Comparison of ENCODE assay signal across 12 cellular contexts in genomic region chr11:123033895-123034294, GRCh38. TPM values are rescaled to one million over a fixed set of nuclear protein-coding genes. Genes with fewer than 3 reads are reported as not detected.
A peak's percentile ranks its signal among the peaks of the same experiment; 100 is the strongest.
DNase-seq lines count a peak whose midpoint lies in the region; ATAC-seq and TF ChIP-seq lines count a peak whose summit lies in the region.
"Had no signal": no experiment of that assay in that cellular context is flagged by ENCODE, and none has a peak within 500 bp of the region (broad histone marks: within the 10 kb centered on the region; RNA-seq: fewer than 3 reads in every experiment).

No MANE protein-coding gene starts in this region.

- in situ Hi-C loops in Panc1 (cut with HindIII; ENCODE audit: low pct_unique_long_range_greater_than_20kb, low sequenced_read_pairs) = no loop called here

- BruUV-seq in Panc1 (replicated peaks; lab: Mats Ljungman, UMichigan) = no TSS peak

- peak; percentile 64; the same call in 1 of the 2 replicates for ATAC-seq in Panc1
- no peak for ATAC-seq in foreskin keratinocyte
- ATAC-seq in GM21717 (IDR thresholded peaks at IDR 0.05; ENCODE audit: unreplicated experiment) = no peak
- no peak for ATAC-seq in HG03139 (IDR thresholded peaks at IDR 0.05; ENCODE audit: unreplicated experiment)
- ATAC-seq: activated T-cell treated with anti-CD3 and anti-CD28 coated beads, Interleukin-2, amount 50 U/mL, for 4 hours; Right ventricle myocardium inferior had no signal

- no peaks in the 10 kb centered on the region for H3K27me3 ChIP-seq in BE2C
- no peaks in the 10 kb centered on the region for H3K27me3 ChIP-seq in Panc1 (ENCODE audit: control insufficient read depth, insufficient read depth, low read length)
- H3K27me3 ChIP-seq in foreskin keratinocyte = no peaks in the 10 kb centered on the region

- H3K27ac ChIP-seq in Panc1 (ENCODE audit: low read length) (no peak overlapping the region), foreskin keratinocyte (no peak overlapping the region)
- H3K27ac ChIP-seq: VCaP had no signal

- CTCF ChIA-PET in Panc1 (lab: Charles Lee) = interaction anchor here (1.7 kb wide), 1 partner anchor 19 kb away, joined by 8 read pairs; no protein-coding TSS in a partner anchor

- no peak for DNase-seq in BE2C
- DNase-seq in ELR (ENCODE audit: low read depth) = peak; percentile 57
- DNase-seq in Panc1 (ENCODE audit: low read depth, low spot score) = no peak
- DNase-seq in foreskin keratinocyte = no peak
- no peak for DNase-seq in superior temporal gyrus (ENCODE audit: extremely low spot score)
- DNase-seq: activated T-cell treated with anti-CD3 and anti-CD28 coated beads, Interleukin-2, amount 50 U/mL, for 4 hours; KBM-7; left cardiac atrium had no signal

- no peaks in the 10 kb centered on the region for H3K4me1 ChIP-seq in BE2C
- H3K4me1 ChIP-seq in Panc1 (ENCODE audit: control insufficient read depth, insufficient read depth, low read length) = no peaks in the 10 kb centered on the region
- H3K4me1 ChIP-seq in foreskin keratinocyte = no peaks in the 10 kb centered on the region

- H3K9me3 ChIP-seq in BE2C (no peaks in the 10 kb centered on the region), Panc1 (ENCODE audit: control insufficient read depth, insufficient read depth, low read depth, low read length) (no peaks in the 10 kb centered on the region)

- POLR2A ChIA-PET in Panc1 (lab: Charles Lee) = no interaction called here

- H3K4me3 ChIP-seq in BE2C (ENCODE audit: low read depth, low read length) (no peak overlapping the region), Panc1 (ENCODE audit: low read depth in 2 of 2, low read length in 2 of 2) (no peak overlapping the region)

- intact Hi-C loops in Panc1 (cut with micrococcal nuclease; ENCODE audit: unreplicated experiment) = no loop called here

- TF ChIP-seq CTCF in BE2C (IDR thresholded peaks at IDR 0.05; ENCODE audit: low read depth, low read length) (peak; percentile 38), Panc1 (IDR thresholded peaks at IDR 0.05) (no peak; the same call in 1 of the 2 replicates), foreskin keratinocyte (conservative IDR thresholded peaks at IDR 0.05) (peak; percentile 27)

- H3K36me3 ChIP-seq in BE2C = no peaks in the 10 kb centered on the region
- no peaks in the 10 kb centered on the region for H3K36me3 ChIP-seq in Panc1 (ENCODE audit: control insufficient read depth, insufficient read depth, low read length)

RNA-seq across cellular contexts. Expression of gene HSPA8, which starts 28.0 kb away (rescaled TPM):
- 1,196 TPM for polyA plus RNA-seq in BE2C (2012; ENCODE audit: insufficient read depth, insufficient read length, low read depth)
- total RNA-seq in Panc1 (2021; ENCODE audit: unreplicated experiment) = 1,755 TPM
- polyA plus RNA-seq in Panc1 (2012; ENCODE audit: insufficient read length) = 990 TPM
- 2,207 and 2,862 TPM in 2 replicates for total RNA-seq in foreskin keratinocyte
- polyA plus RNA-seq in foreskin keratinocyte = 1,287 and 1,866 TPM in 2 replicates

RNA-seq across cellular contexts. Expression of gene BSX, which starts 52.3 kb away (rescaled TPM):
- not detected for polyA plus RNA-seq in BE2C (2012; ENCODE audit: insufficient read depth, insufficient read length, low read depth)
- not detected for total RNA-seq in Panc1 (2021; ENCODE audit: unreplicated experiment)
- polyA plus RNA-seq in Panc1 (2012; ENCODE audit: insufficient read length) = not detected
- not detected in 2 replicates for total RNA-seq in foreskin keratinocyte
- polyA plus RNA-seq in foreskin keratinocyte = not detected in 2 replicates
- total RNA-seq: activated T-cell treated with anti-CD3 and anti-CD28 coated beads, Interleukin-2, amount 50 U/mL, for 4 hours; left cardiac atrium; Right ventricle myocardium inferior had no signal
